1 cellular context compared by ENCODE assay signal in the genomic region with DNA sequence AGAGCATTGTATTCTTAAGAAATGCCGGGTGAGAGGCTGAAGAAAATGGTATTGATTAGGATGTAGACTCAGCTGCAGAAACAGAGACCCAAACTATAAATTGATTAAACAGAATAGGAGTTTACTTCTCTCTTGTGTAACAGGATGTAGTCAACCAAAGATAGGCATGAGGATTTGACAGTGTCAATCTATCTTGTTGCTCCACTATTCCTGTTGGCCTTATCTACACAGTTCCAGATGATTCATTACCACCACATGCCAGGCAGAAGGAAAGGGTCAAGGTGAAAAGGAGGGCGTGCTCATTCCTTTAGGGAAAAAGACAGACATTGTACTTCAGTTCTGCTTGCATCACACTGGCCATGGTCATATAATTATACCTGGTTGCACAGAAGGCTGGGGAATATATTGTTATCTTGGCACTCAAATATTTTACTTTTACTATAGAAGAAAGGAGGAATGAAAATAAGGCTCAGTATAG.
TF ChIP-seq lines count a peak whose summit lies in the region.

No MANE protein-coding gene starts in this region.

TF ChIP-seq in K562, 482 proteins besides CTCF, POLR2A, EP300 and RAD21 (continued from another document and continues in another):
- peak; percentile 77; the same call in 1 of the 2 replicates for TF ChIP-seq RREB1 (CRISPR knock-in tag; IDR thresholded peaks at IDR 0.05)
- peak; percentile 98 to 99 for TF ChIP-seq ARNT (IDR thresholded peaks at IDR 0.05)
- TF ChIP-seq RHOXF2B (CRISPR knock-in tag; conservative IDR thresholded peaks at IDR 0.05), result no peak
- TF ChIP-seq EHMT2 (IDR thresholded peaks at IDR 0.05), result peak; percentile 92
- TF ChIP-seq MBD1 (CRISPR knock-in tag; IDR thresholded peaks at IDR 0.05), result no peak
- peak; percentile 55 for TF ChIP-seq NFE2 (IDR thresholded peaks at IDR 0.05; ENCODE audit: low read depth)
- no peak for TF ChIP-seq CLOCK (CRISPR knock-in tag; IDR thresholded peaks at IDR 0.05; ENCODE audit: borderline replicate concordance)
- TF ChIP-seq ZNF780A (CRISPR knock-in tag; IDR thresholded peaks at IDR 0.05), result no peak
- no peak for TF ChIP-seq GTF2B (IDR thresholded peaks at IDR 0.05; ENCODE audit: extremely low read depth, insufficient read length)
- TF ChIP-seq MEF2A (IDR thresholded peaks at IDR 0.05; ENCODE audit: control insufficient read depth, low read depth, low read length), result peak; percentile 49; the same call in 1 of the 2 replicates
- peak; percentile 93 for TF ChIP-seq SMAD3 (CRISPR knock-in tag; conservative IDR thresholded peaks at IDR 0.05)
- peak; percentile 34 for TF ChIP-seq EWSR1 (IDR thresholded peaks at IDR 0.05; ENCODE audit: borderline replicate concordance, low read depth, partially characterized antibody)
- peak; percentile 96 for TF ChIP-seq CC2D1A (IDR thresholded peaks at IDR 0.05)
- peak; percentile 99 for TF ChIP-seq TCF3 (CRISPR knock-in tag; IDR thresholded peaks at IDR 0.05)
- no peak for TF ChIP-seq SNAPC5 (CRISPR knock-in tag; IDR thresholded peaks at IDR 0.05)
- TF ChIP-seq KDM4B (IDR thresholded peaks at IDR 0.05; ENCODE audit: borderline replicate concordance in 2 of 2, low read depth in 1 of 2), result no peak; a peak in 1 of 4 replicates
- peak; percentile 78 for TF ChIP-seq BCOR (IDR thresholded peaks at IDR 0.05)
- TF ChIP-seq FOSL1 (tag; conservative IDR thresholded peaks at IDR 0.05), result peak; percentile 96
- TF ChIP-seq, protein P1, sequence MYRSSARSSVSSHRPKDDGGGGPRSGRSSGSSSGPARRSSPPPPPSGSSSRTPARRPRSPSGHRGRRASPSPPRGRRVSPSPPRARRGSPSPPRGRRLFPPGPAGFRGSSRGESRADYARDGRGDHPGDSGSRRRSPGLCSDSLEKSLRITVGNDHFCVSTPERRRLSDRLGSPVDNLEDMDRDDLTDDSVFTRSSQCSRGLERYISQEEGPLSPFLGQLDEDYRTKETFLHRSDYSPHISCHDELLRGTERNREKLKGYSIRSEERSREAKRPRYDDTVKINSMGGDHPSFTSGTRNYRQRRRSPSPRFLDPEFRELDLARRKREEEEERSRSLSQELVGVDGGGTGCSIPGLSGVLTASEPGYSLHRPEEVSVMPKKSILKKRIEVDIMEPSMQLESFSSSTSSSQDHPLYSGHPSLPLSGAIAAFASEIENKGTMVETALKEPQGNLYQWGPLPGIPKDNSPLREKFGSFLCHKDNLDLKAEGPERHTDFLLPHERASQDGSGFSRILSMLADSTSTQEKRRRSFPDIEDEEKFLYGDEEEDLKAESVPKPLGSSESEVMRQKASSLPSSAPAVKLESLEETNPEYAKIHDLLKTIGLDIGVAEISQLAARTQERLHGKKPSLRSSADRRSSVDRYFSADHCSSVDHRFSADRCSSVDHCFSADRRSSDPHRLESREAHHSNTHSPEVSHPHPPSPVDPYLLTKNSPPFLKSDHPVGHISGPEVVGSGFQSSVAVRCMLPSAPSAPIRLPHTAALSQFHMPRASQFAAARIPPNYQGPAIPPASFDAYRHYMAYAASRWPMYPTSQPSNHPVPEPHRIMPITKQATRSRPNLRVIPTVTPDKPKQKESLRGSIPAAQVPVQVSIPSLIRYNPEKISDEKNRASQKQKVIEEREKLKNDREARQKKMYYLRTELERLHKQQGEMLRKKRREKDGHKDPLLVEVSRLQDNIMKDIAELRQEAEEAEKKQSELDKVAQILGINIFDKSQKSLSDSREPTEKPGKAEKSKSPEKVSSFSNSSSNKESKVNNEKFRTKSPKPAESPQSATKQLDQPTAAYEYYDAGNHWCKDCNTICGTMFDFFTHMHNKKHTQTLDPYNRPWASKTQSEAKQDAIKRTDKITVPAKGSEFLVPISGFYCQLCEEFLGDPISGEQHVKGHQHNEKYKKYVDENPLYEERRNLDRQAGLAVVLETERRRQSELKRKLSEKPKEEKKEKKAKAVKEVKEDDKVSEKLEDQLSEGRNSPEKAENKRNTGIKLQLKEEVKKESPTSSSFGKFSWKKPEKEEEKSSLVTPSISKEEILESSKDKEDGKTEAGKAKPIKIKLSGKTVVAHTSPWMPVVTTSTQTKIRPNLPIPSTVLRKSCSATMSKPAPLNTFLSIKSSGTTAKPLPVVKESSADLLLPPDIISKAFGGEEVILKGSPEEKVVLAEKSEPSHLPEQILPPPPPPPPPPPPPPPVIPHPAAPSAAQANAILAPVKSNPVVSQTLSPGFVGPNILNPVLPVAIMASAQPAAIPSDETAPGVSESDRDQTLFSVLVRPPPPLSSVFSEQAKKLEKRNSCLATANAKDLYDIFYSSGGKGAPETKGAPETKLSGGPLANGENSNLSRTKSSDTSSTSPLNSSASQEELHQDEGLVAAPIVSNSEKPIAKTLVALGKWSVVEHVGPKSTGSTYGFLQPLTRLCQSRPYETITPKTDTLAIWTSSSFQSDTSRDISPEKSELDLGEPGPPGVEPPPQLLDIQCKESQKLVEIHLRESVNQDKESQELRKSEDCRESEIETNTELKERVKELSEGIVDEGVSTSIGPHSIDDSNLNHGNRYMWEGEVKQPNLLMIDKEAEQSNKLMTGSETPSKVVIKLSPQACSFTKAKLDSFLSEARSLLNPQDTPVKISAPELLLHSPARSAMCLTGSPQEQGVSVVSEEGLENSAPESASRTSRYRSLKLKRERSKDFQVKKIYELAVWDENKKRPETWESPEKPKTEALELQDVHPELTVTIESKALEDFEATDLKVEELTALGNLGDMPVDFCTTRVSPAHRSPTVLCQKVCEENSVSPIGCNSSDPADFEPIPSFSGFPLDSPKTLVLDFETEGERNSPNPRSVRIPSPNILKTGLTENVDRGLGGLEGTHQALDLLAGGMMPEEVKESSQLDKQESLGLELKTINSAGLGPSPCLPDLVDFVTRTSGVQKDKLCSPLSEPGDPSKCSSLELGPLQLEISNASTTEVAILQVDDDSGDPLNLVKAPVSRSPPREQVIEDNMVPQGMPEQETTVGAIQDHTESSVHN (IDR thresholded peaks at IDR 0.05; ENCODE audit: borderline replicate concordance in 1 of 2, low read depth in 1 of 2), result peak; percentile 84 to 88; a peak in 3 of 4 replicates
- TF ChIP-seq ZNF121 (CRISPR knock-in tag; conservative IDR thresholded peaks at IDR 0.05), result no peak
- no peak for TF ChIP-seq ATF6 (CRISPR knock-in tag; IDR thresholded peaks at IDR 0.05)
